ENCODE assay signal across 20 cellular contexts in the genomic region with DNA sequence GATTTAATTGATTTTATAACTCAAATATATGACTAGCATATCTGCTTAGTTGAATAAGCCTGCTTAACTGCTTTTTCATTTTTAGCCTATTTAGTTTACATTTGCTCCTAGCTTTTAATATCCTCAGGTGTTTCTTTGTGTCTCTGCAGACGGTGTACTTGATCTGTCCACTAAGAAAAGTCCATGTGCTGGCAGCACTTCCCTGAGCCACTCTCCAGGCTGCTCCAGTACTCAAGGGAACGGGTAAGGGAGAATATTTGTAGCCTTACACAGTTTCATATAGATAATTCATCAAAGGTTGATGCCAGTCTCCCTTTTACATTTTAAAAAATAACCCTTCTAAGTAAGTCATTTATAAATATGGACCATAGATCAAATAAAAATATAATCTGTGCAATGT.
DNase-seq lines count a peak whose midpoint lies in the region; ATAC-seq, FAIRE-seq and TF ChIP-seq lines count a peak whose summit lies in the region.
"Had no signal": no experiment of that assay in that cellular context is flagged by ENCODE, and none has a peak within 500 bp of the region (broad histone marks: within the 10 kb centered on the region; RNA-seq: fewer than 3 reads in every experiment).

No MANE protein-coding gene starts in this region.

- H3K27ac Mint-ChIP-seq in MCF 10A (ENCODE audit: low read depth, unreplicated experiment): peak overlapping the region; percentile 20
- H3K27ac Mint-ChIP-seq in memory B cell: peak overlapping the region; percentile 5
- H3K27ac Mint-ChIP-seq: CD14-positive monocyte; CD4-positive, alpha-beta memory T cell; GM23338; HFFc6 had no signal

- H3K36me3 Mint-ChIP-seq in MCF 10A (ENCODE audit: insufficient read depth, unreplicated experiment) (peaks cover 42% of the 10 kb centered on the region), memory B cell (peaks cover 25% of the 10 kb centered on the region)

- POLR2A ChIA-PET in MCF 10A (lab: Yijun Ruan, JAX): no interaction called here

- CTCF ChIA-PET in MCF 10A (lab: Yijun Ruan, JAX): interaction anchor here (0.6 kb wide), 1 partner anchor 310 kb away, joined by 3 read pairs; no protein-coding TSS in a partner anchor
- CTCF ChIA-PET in mammary epithelial cell (lab: Charles Lee; ENCODE audit: low non-redundant PET): no interaction called here

- H3K36me3 ChIP-seq in mammary epithelial cell (ENCODE audit: insufficient read depth, low read length): peaks cover 15% of the 10 kb centered on the region

- no peak for DNase-seq in MCF 10A (ENCODE audit: unreplicated experiment)
- DNase-seq in mammary epithelial cell: no peak
- no peak for DNase-seq in GM12891 (ENCODE audit: insufficient read length, low spot score)
- no peak for DNase-seq in memory B cell (ENCODE audit: low spot score in 2 of 2)
- no peak for DNase-seq in effector CD4-positive, alpha-beta T cell
- DNase-seq: 8988T; CD4-positive, alpha-beta memory T cell; DMS79 treated with DMSO at 0.1 percent for 48 hours; H7; HFFc6; KBM-7 had no signal

- dilution Hi-C loops in mammary epithelial cell (cut with HindIII; ENCODE audit: low sequenced_read_pairs): no loop called here

- no TSS peak for BruUV-seq in MCF 10A (replicated peaks; lab: Mats Ljungman, UMichigan)
- BruUV-seq in mammary epithelial cell (replicated peaks; lab: Mats Ljungman, UMichigan): no TSS peak

- H3K27me3 Mint-ChIP-seq in MCF 10A (ENCODE audit: insufficient read depth, unreplicated experiment) (no peaks in the 10 kb centered on the region), memory B cell (no peaks in the 10 kb centered on the region)
- H3K27me3 Mint-ChIP-seq: CD4-positive, alpha-beta memory T cell; IgD-negative memory B cell had no signal

- TF ChIP-seq POLR2A in GM12891 (IDR thresholded peaks at IDR 0.05; ENCODE audit: low read depth, low read length): no peak

- no peaks in the 10 kb centered on the region for H3K4me1 ChIP-seq in mammary epithelial cell (ENCODE audit: insufficient read depth, low read length)
- H3K4me1 ChIP-seq: BLaER1 had no signal

- H3K4me3 ChIP-seq in mammary epithelial cell (replicated peaks in 1 of 3; ENCODE audit: insufficient read depth in 1 of 3, low read depth in 2 of 3, low read length in 3 of 3): no peak overlapping the region
- H3K4me3 ChIP-seq: BLaER1, GM23338 had no signal

- peak; percentile 58 for FAIRE-seq in GM12891 (lab: Jason Lieb, UNC)
- FAIRE-seq: GM19239, HepG2 had no signal

- H3K4me2 ChIP-seq in mammary epithelial cell (ENCODE audit: insufficient read depth, low read depth, low read length): no peak overlapping the region
- H3K4me2 ChIP-seq: BLaER1, GM23338 had no signal

- H4K20me1 ChIP-seq in mammary epithelial cell (ENCODE audit: insufficient read depth, low read length): no peaks in the 10 kb centered on the region

- in situ Hi-C loops in mammary epithelial cell (cut with MboI; ENCODE audit: low sequenced_read_pairs in 2 of 2): no loop called here

- no peak overlapping the region for H3K4me3 Mint-ChIP-seq in MCF 10A (ENCODE audit: unreplicated experiment)
- H3K4me3 Mint-ChIP-seq in memory B cell: no peak overlapping the region
- H3K4me3 Mint-ChIP-seq: CD14-positive monocyte; CD4-positive, alpha-beta memory T cell; GM23338; HFFc6; IgD-negative memory B cell had no signal

- H3K27ac ChIP-seq in mammary epithelial cell (ENCODE audit: insufficient read depth, low read depth, low read length): no peak overlapping the region
- H3K27ac ChIP-seq: BLaER1 had no signal

- peaks cover 2% of the 10 kb centered on the region for H3K79me2 ChIP-seq in mammary epithelial cell (ENCODE audit: insufficient read depth, low read length)

- no peak for TF ChIP-seq CTCF in MCF 10A (IDR thresholded peaks at IDR 0.05; ENCODE audit: unreplicated experiment)
- no peak for TF ChIP-seq CTCF in mammary epithelial cell (conservative IDR thresholded peaks at IDR 0.05 in 1 of 2, IDR thresholded peaks at IDR 0.05 in 1 of 2; ENCODE audit: extremely low read depth in 1 of 2, insufficient read depth in 1 of 2, low read depth in 1 of 2, low read length in 2 of 2)

- H3K9me3 ChIP-seq in mammary epithelial cell (replicated peaks; ENCODE audit: insufficient read depth, low read length): no peaks in the 10 kb centered on the region
- H3K9me3 ChIP-seq: BLaER1 had no signal

- ATAC-seq in memory B cell (ENCODE audit: low read depth): no peak
- no peak for ATAC-seq in GM19351 (IDR thresholded peaks at IDR 0.05; ENCODE audit: unreplicated experiment)
- no peak for ATAC-seq in GM19395 (IDR thresholded peaks at IDR 0.05; ENCODE audit: unreplicated experiment)
- ATAC-seq: GM23338, HCT116, HepG2 had no signal

- H3K9me3 Mint-ChIP-seq in MCF 10A (ENCODE audit: unreplicated experiment) (no peaks in the 10 kb centered on the region), memory B cell (no peaks in the 10 kb centered on the region)
- H3K9me3 Mint-ChIP-seq: CD14-positive monocyte; CD4-positive, alpha-beta memory T cell; GM23338; HFFc6; IgD-negative memory B cell had no signal

- H3K27me3 ChIP-seq in mammary epithelial cell (ENCODE audit: insufficient read depth, low read length): no peaks in the 10 kb centered on the region
- H3K27me3 ChIP-seq: BLaER1 had no signal

- intact Hi-C loops in MCF 10A (cut with micrococcal nuclease): no loop called here
- intact Hi-C loops in mammary epithelial cell (cut with micrococcal nuclease): no loop called here

- H3K4me1 Mint-ChIP-seq in MCF 10A (ENCODE audit: insufficient read depth, unreplicated experiment) (no peaks in the 10 kb centered on the region), memory B cell (peaks cover 3% of the 10 kb centered on the region)
- H3K4me1 Mint-ChIP-seq: CD14-positive monocyte, IgD-negative memory B cell had no signal

- H2AFZ ChIP-seq in mammary epithelial cell (ENCODE audit: low read depth, low read length): no peak overlapping the region
- H2AFZ ChIP-seq: GM23338 had no signal

- H3K9ac ChIP-seq in mammary epithelial cell (ENCODE audit: insufficient read depth, low read length): no peak overlapping the region
- H3K9ac ChIP-seq: BLaER1 had no signal

- WGBS in mammary epithelial cell (ENCODE audit: low coverage, missing lambda C conversion rate): 97% methylated on average over 2 of the region's 2 CpGs

TF ChIP-seq in GM12891, 5 proteins besides CTCF, POLR2A, EP300 and RAD21:
- TF ChIP-seq POLR2AphosphoS5 (IDR thresholded peaks at IDR 0.05; ENCODE audit: low read depth, low read length) (no peak), TAF1 (IDR thresholded peaks at IDR 0.05; ENCODE audit: low read depth, low read length) (no peak), POU2F2 (IDR thresholded peaks at IDR 0.05; ENCODE audit: low read depth, low read length) (no peak), SPI1 (IDR thresholded peaks at IDR 0.05; ENCODE audit: low read depth, low read length) (no peak), PAX5 (IDR thresholded peaks at IDR 0.05; ENCODE audit: insufficient read depth, low read length, severe bottlenecking) (no peak)
